In genomic region chr7:98206451-98207330, GRCh38 we compare ENCODE assay signal across 18 cellular contexts. TPM values are rescaled to one million over a fixed set of nuclear protein-coding genes. Genes with fewer than 3 reads are reported as not detected.
"Had no signal": no experiment of that assay in that cellular context is flagged by ENCODE, and none has a peak within 500 bp of the region (broad histone marks: within the 10 kb centered on the region; RNA-seq: fewer than 3 reads in every experiment).

No MANE protein-coding gene starts in this region.

- DNase-seq: activated CD4-positive, alpha-beta T cell treated with anti-CD3 and anti-CD28 coated beads, Interleukin-2, amount 10 ng/mL, durations not matched to agents 24 days and 14 days; body of pancreas; central memory CD4-positive, alpha-beta T cell; cortex of kidney; effector CD8-positive, alpha-beta T cell; foreskin keratinocyte; glutamatergic neuron; mesendoderm; psoas muscle; SK-N-SH; stimulated activated naive CD8-positive, alpha-beta T cell treated with anti-CD3 and anti-CD28 coated beads, Interleukin-15, Interleukin-2, amounts not matched to agents 100 U/mL and 50 U/mL, for 24 hours; T-helper 17 cell; upper lobe of left lung had no signal

- H3K4me3 ChIP-seq: body of pancreas, psoas muscle, right lobe of liver, smooth muscle cell, suprapubic skin, upper lobe of left lung had no signal

- H3K9me3 ChIP-seq: body of pancreas, psoas muscle, right lobe of liver, SK-N-SH, suprapubic skin, upper lobe of left lung had no signal

- H3K4me2 ChIP-seq: SK-N-SH, smooth muscle cell had no signal

- H3K27ac ChIP-seq: body of pancreas, foreskin keratinocyte, psoas muscle, right lobe of liver, suprapubic skin, upper lobe of left lung had no signal

- H3K9me3 Mint-ChIP-seq: activated CD4-positive, alpha-beta T cell treated with anti-CD3 and anti-CD28 coated beads, Interleukin-2, amount 10 ng/mL, durations not matched to agents 24 days and 14 days; activated naive CD4-positive, alpha-beta T cell treated with anti-CD3 and anti-CD28 coated beads, Interleukin-2, amount 50 U/mL, for 24 hours had no signal

- H3K4me1 ChIP-seq: foreskin keratinocyte, psoas muscle, right lobe of liver had no signal

- H3K4me3 Mint-ChIP-seq: activated CD4-positive, alpha-beta T cell treated with anti-CD3 and anti-CD28 coated beads, Interleukin-2, amount 10 ng/mL, durations not matched to agents 24 days and 14 days; activated naive CD4-positive, alpha-beta T cell treated with anti-CD3 and anti-CD28 coated beads, Interleukin-2, amount 50 U/mL, for 24 hours had no signal

- H3K9ac ChIP-seq: SK-N-SH had no signal

- H3K27me3 ChIP-seq: body of pancreas, foreskin keratinocyte, right lobe of liver had no signal

- H3K27me3 Mint-ChIP-seq: activated CD4-positive, alpha-beta T cell treated with anti-CD3 and anti-CD28 coated beads, Interleukin-2, amount 10 ng/mL, durations not matched to agents 24 days and 14 days; activated naive CD4-positive, alpha-beta T cell treated with anti-CD3 and anti-CD28 coated beads, Interleukin-2, amount 50 U/mL, for 24 hours; T-helper 17 cell had no signal

- H3K27ac Mint-ChIP-seq: activated CD4-positive, alpha-beta T cell treated with anti-CD3 and anti-CD28 coated beads, Interleukin-2, amount 10 ng/mL, durations not matched to agents 24 days and 14 days; activated naive CD4-positive, alpha-beta T cell treated with anti-CD3 and anti-CD28 coated beads, Interleukin-2, amount 50 U/mL, for 24 hours; T-helper 17 cell had no signal

RNA-seq across cellular contexts. Expression of gene BHLHA15, which starts 4.5 kb away (rescaled TPM):
- total RNA-seq: osteocyte, psoas muscle, T-helper 17 cell had no signal
